In genomic region chr2:120934891-120935338, GRCh38 we compare ENCODE assay signal across 10 cellular contexts.
DNase-seq lines count a peak whose midpoint lies in the region; ATAC-seq and TF ChIP-seq lines count a peak whose summit lies in the region.
"Had no signal": no experiment of that assay in that cellular context is flagged by ENCODE, and none has a peak within 500 bp of the region (broad histone marks: within the 10 kb centered on the region; RNA-seq: fewer than 3 reads in every experiment).

No MANE protein-coding gene starts in this region.

- no peaks in the 10 kb centered on the region for H3K27me3 Mint-ChIP-seq in osteocyte (ENCODE audit: unreplicated experiment)
- peaks cover 2% of the 10 kb centered on the region for H3K27me3 Mint-ChIP-seq in activated naive CD8-positive, alpha-beta T cell treated with anti-CD3 and anti-CD28 coated beads, Interleukin-2, amount 50 U/mL, for 24 hours
- no peaks in the 10 kb centered on the region for H3K27me3 Mint-ChIP-seq in stimulated activated naive CD8-positive, alpha-beta T cell treated with anti-CD3 and anti-CD28 coated beads, Interleukin-15, amount 100 ng/mL, for 72 hours

- peaks cover 6% of the 10 kb centered on the region for H3K79me2 ChIP-seq in fibroblast of lung (ENCODE audit: control insufficient read depth, insufficient read depth, low read length)

- H3K4me2 ChIP-seq in fibroblast of lung (ENCODE audit: extremely low read depth, insufficient read depth, low read length): peak overlapping the region; percentile 77

- H3K9me3 Mint-ChIP-seq in osteocyte (ENCODE audit: unreplicated experiment): no peaks in the 10 kb centered on the region
- H3K9me3 Mint-ChIP-seq in activated naive CD8-positive, alpha-beta T cell treated with anti-CD3 and anti-CD28 coated beads, Interleukin-2, amount 50 U/mL, for 24 hours: no peaks in the 10 kb centered on the region
- no peaks in the 10 kb centered on the region for H3K9me3 Mint-ChIP-seq in stimulated activated naive CD8-positive, alpha-beta T cell treated with anti-CD3 and anti-CD28 coated beads, Interleukin-15, amount 100 ng/mL, for 72 hours

- H3K36me3 Mint-ChIP-seq in osteocyte (ENCODE audit: unreplicated experiment): peaks cover 7% of the 10 kb centered on the region
- H3K36me3 Mint-ChIP-seq in activated naive CD8-positive, alpha-beta T cell treated with anti-CD3 and anti-CD28 coated beads, Interleukin-2, amount 50 U/mL, for 24 hours (ENCODE audit: low read depth): no peaks in the 10 kb centered on the region

- no peaks in the 10 kb centered on the region for H3K9me3 ChIP-seq in fibroblast of lung (ENCODE audit: control insufficient read depth, insufficient read depth, low read depth, low read length)

- ATAC-seq in activated naive CD8-positive, alpha-beta T cell treated with anti-CD3 and anti-CD28 coated beads, Interleukin-2, amount 50 U/mL, for 24 hours: no peak
- no peak for ATAC-seq in stimulated activated naive CD8-positive, alpha-beta T cell treated with anti-CD3 and anti-CD28 coated beads, Interleukin-15, amount 100 ng/mL, for 72 hours
- no peak for ATAC-seq in activated CD4-positive, CD25-positive, alpha-beta regulatory T cell treated with anti-CD3 and anti-CD28 coated beads, Interleukin-2, amount 50 U/mL, for 24 hours

- H3K4me3 ChIP-seq in fibroblast of lung (replicated peaks in 1 of 4; ENCODE audit: control extremely low read depth in 1 of 4, insufficient read depth in 1 of 4, low read depth in 3 of 4, low read length in 4 of 4): no peak overlapping the region

- peak overlapping the region; percentile 42 for H3K4me3 Mint-ChIP-seq in osteocyte (ENCODE audit: unreplicated experiment)
- H3K4me3 Mint-ChIP-seq in activated naive CD8-positive, alpha-beta T cell treated with anti-CD3 and anti-CD28 coated beads, Interleukin-2, amount 50 U/mL, for 24 hours: no peak overlapping the region
- no peak overlapping the region for H3K4me3 Mint-ChIP-seq in stimulated activated naive CD8-positive, alpha-beta T cell treated with anti-CD3 and anti-CD28 coated beads, Interleukin-15, amount 100 ng/mL, for 72 hours

- H3K36me3 ChIP-seq in fibroblast of lung (ENCODE audit: control insufficient read depth, insufficient read depth, low read length): no peaks in the 10 kb centered on the region

- no peaks in the 10 kb centered on the region for H4K20me1 ChIP-seq in fibroblast of lung (ENCODE audit: control insufficient read depth, extremely low read depth, insufficient read depth, low read length)

- H3K27ac ChIP-seq in C4-2B: peak overlapping the region; percentile 46
- peak overlapping the region; percentile 76 for H3K27ac ChIP-seq in fibroblast of lung (ENCODE audit: insufficient read depth, low read length)

- H3K4me1 Mint-ChIP-seq in osteocyte (ENCODE audit: unreplicated experiment): peaks cover 73% of the 10 kb centered on the region
- H3K4me1 Mint-ChIP-seq in activated naive CD8-positive, alpha-beta T cell treated with anti-CD3 and anti-CD28 coated beads, Interleukin-2, amount 50 U/mL, for 24 hours: no peaks in the 10 kb centered on the region
- no peaks in the 10 kb centered on the region for H3K4me1 Mint-ChIP-seq in stimulated activated naive CD8-positive, alpha-beta T cell treated with anti-CD3 and anti-CD28 coated beads, Interleukin-15, amount 100 ng/mL, for 72 hours

- DNase-seq in RPMI7951 (ENCODE audit: low read depth) (peak; percentile 95), fibroblast of lung (ENCODE audit: low read depth in 2 of 2) (peak; percentile 80 to 96), osteocyte (ENCODE audit: extremely low spot score, unreplicated experiment) (no peak), COLO668 (lab: John Stamatoyannopoulos, UW; ENCODE audit: unreplicated experiment) (no peak)
- DNase-seq in activated naive CD8-positive, alpha-beta T cell treated with anti-CD3 and anti-CD28 coated beads, Interleukin-2, amount 50 U/mL, for 24 hours: no peak
- no peak for DNase-seq in stimulated activated naive CD8-positive, alpha-beta T cell treated with anti-CD3 and anti-CD28 coated beads, Interleukin-15, amount 100 ng/mL, for 72 hours
- DNase-seq: activated CD4-positive, alpha-beta T cell treated with anti-CD3 and anti-CD28 coated beads for 1 hour; NCI-H187 treated with DMSO at 0.1 percent for 48 hours had no signal

- peaks cover 52% of the 10 kb centered on the region for H3K4me1 ChIP-seq in fibroblast of lung (ENCODE audit: control insufficient read depth, extremely low read depth, insufficient read depth, low read length)

- no peaks in the 10 kb centered on the region for H3K27me3 ChIP-seq in fibroblast of lung (ENCODE audit: control insufficient read depth, insufficient read depth, low read length)

- peak overlapping the region; percentile 38 for H3K9ac ChIP-seq in fibroblast of lung (ENCODE audit: insufficient read depth, low read length)

- peak overlapping the region; percentile 88 for H3K27ac Mint-ChIP-seq in osteocyte (ENCODE audit: unreplicated experiment)
- H3K27ac Mint-ChIP-seq in activated naive CD8-positive, alpha-beta T cell treated with anti-CD3 and anti-CD28 coated beads, Interleukin-2, amount 50 U/mL, for 24 hours: no peak overlapping the region
- H3K27ac Mint-ChIP-seq in stimulated activated naive CD8-positive, alpha-beta T cell treated with anti-CD3 and anti-CD28 coated beads, Interleukin-15, amount 100 ng/mL, for 72 hours: no peak overlapping the region

- TF ChIP-seq CTCF in C4-2B (conservative IDR thresholded peaks at IDR 0.05) (no peak), fibroblast of lung (conservative IDR thresholded peaks at IDR 0.05 in 1 of 2, IDR thresholded peaks at IDR 0.05 in 1 of 2; ENCODE audit: low read depth in 1 of 2, low read length in 2 of 2) (no peak), osteocyte (IDR thresholded peaks at IDR 0.05) (no peak)

- no peak overlapping the region for H2AFZ ChIP-seq in fibroblast of lung (ENCODE audit: low read length)

Comparison
In these comparisons a context has a peak if more than half of its experiments do, and no peak if none do; other contexts are left out.
1. DNase-seq: peak in RPMI7951 (single experiment) and fibroblast of lung (2 of 2); none in osteocyte (single experiment), COLO668 (single experiment), activated naive CD8-positive, alpha-beta T cell treated with anti-CD3 and anti-CD28 coated beads, Interleukin-2, amount 50 U/mL, for 24 hours (single experiment) and stimulated activated naive CD8-positive, alpha-beta T cell treated with anti-CD3 and anti-CD28 coated beads, Interleukin-15, amount 100 ng/mL, for 72 hours (0 of 2).